8 cellular contexts compared by ENCODE assay signal in genomic region chrX:19904778-19905367, GRCh38. TPM values are rescaled to one million over a fixed set of nuclear protein-coding genes. Genes with fewer than 3 reads are reported as not detected.
DNase-seq lines count a peak whose midpoint lies in the region; ATAC-seq, FAIRE-seq and TF ChIP-seq lines count a peak whose summit lies in the region.

No MANE protein-coding gene starts in this region.

- peak; percentile 51 for FAIRE-seq in islet of Langerhans (lab: Jason Lieb, UNC)

- DNase-seq in COR-L47 (lab: John Stamatoyannopoulos, UW) (peak; percentile 35), NCI-H774 (lab: John Stamatoyannopoulos, UW) (peak; percentile 32), type B pancreatic cell (ENCODE audit: extremely low spot score, unreplicated experiment) (peak; percentile 11)
- no peak for DNase-seq in activated T-helper 1 cell treated with anti-CD3 and anti-CD28 coated beads, Interleukin-12 subunit alpha, Interleukin-12 subunit beta, Interleukin-2, Interleukin-4 antibody, amounts not matched to agents 30 ng/mL and 10 ng/mL and 1 ng/mL, durations not matched to agents 14 hours and 24 hours and 36 hours (ENCODE audit: low spot score)

- H3K27ac Mint-ChIP-seq in brain (no peak overlapping the region), type B pancreatic cell (no peak overlapping the region)
- H3K27ac Mint-ChIP-seq in activated T-helper 1 cell treated with anti-CD3 and anti-CD28 coated beads, Interleukin-12 subunit alpha, Interleukin-12 subunit beta, Interleukin-2, Interleukin-4 antibody, amounts not matched to agents 30 ng/mL and 10 ng/mL and 1 ng/mL, durations not matched to agents 14 hours and 24 hours and 36 hours = no peak overlapping the region

- H3K27me3 Mint-ChIP-seq in brain = peaks cover 2% of the 10 kb centered on the region
- H3K27me3 Mint-ChIP-seq in type B pancreatic cell = no peaks in the 10 kb centered on the region
- no peaks in the 10 kb centered on the region for H3K27me3 Mint-ChIP-seq in activated T-helper 1 cell treated with anti-CD3 and anti-CD28 coated beads, Interleukin-12 subunit alpha, Interleukin-12 subunit beta, Interleukin-2, Interleukin-4 antibody, amounts not matched to agents 30 ng/mL and 10 ng/mL and 1 ng/mL, durations not matched to agents 14 hours and 24 hours and 36 hours (ENCODE audit: insufficient read depth)

- H3K9me3 Mint-ChIP-seq in brain = peaks cover 0 to 10% (median 0%) of the 10 kb centered on the region in 5 experiments
- H3K9me3 Mint-ChIP-seq in type B pancreatic cell = no peaks in the 10 kb centered on the region
- no peaks in the 10 kb centered on the region for H3K9me3 Mint-ChIP-seq in activated T-helper 1 cell treated with anti-CD3 and anti-CD28 coated beads, Interleukin-12 subunit alpha, Interleukin-12 subunit beta, Interleukin-2, Interleukin-4 antibody, amounts not matched to agents 30 ng/mL and 10 ng/mL and 1 ng/mL, durations not matched to agents 14 hours and 24 hours and 36 hours

- intact Hi-C loops in activated T-helper 1 cell treated with anti-CD3 and anti-CD28 coated beads, Interleukin-12 subunit alpha, Interleukin-12 subunit beta, Interleukin-2, Interleukin-4 antibody, amounts not matched to agents 30 ng/mL and 10 ng/mL and 1 ng/mL, durations not matched to agents 14 hours and 24 hours and 36 hours (cut with micrococcal nuclease) = loop anchor here (1.0 to 5.0 kb wide), 5 partner anchors 86 to 537 kb away; partner anchors contain the start of gene BCLAF3

- H3K4me3 Mint-ChIP-seq in brain (no peak overlapping the region), type B pancreatic cell (no peak overlapping the region)
- no peak overlapping the region for H3K4me3 Mint-ChIP-seq in activated T-helper 1 cell treated with anti-CD3 and anti-CD28 coated beads, Interleukin-12 subunit alpha, Interleukin-12 subunit beta, Interleukin-2, Interleukin-4 antibody, amounts not matched to agents 30 ng/mL and 10 ng/mL and 1 ng/mL, durations not matched to agents 14 hours and 24 hours and 36 hours

- no peaks in the 10 kb centered on the region for H3K36me3 Mint-ChIP-seq in brain
- H3K36me3 Mint-ChIP-seq in type B pancreatic cell = no peaks in the 10 kb centered on the region
- H3K36me3 Mint-ChIP-seq in activated T-helper 1 cell treated with anti-CD3 and anti-CD28 coated beads, Interleukin-12 subunit alpha, Interleukin-12 subunit beta, Interleukin-2, Interleukin-4 antibody, amounts not matched to agents 30 ng/mL and 10 ng/mL and 1 ng/mL, durations not matched to agents 14 hours and 24 hours and 36 hours (ENCODE audit: low read depth) = no peaks in the 10 kb centered on the region

- TF ChIP-seq CTCF in brain (conservative IDR thresholded peaks at IDR 0.05) (peak; percentile 62 to 70), type B pancreatic cell (conservative IDR thresholded peaks at IDR 0.05) (peak; percentile 75)

- no peaks in the 10 kb centered on the region for H3K4me1 Mint-ChIP-seq in brain
- H3K4me1 Mint-ChIP-seq in type B pancreatic cell (ENCODE audit: unreplicated experiment) = peaks cover 5% of the 10 kb centered on the region
- H3K4me1 Mint-ChIP-seq in activated T-helper 1 cell treated with anti-CD3 and anti-CD28 coated beads, Interleukin-12 subunit alpha, Interleukin-12 subunit beta, Interleukin-2, Interleukin-4 antibody, amounts not matched to agents 30 ng/mL and 10 ng/mL and 1 ng/mL, durations not matched to agents 14 hours and 24 hours and 36 hours (ENCODE audit: low read depth) = peaks cover 19% of the 10 kb centered on the region

- ATAC-seq in GM18519 (IDR thresholded peaks at IDR 0.05; ENCODE audit: low FRiP score, unreplicated experiment) (peak; percentile 54), HG03439 (IDR thresholded peaks at IDR 0.05; ENCODE audit: unreplicated experiment) (peak; percentile 63)

RNA-seq across cellular contexts. Expression of gene SH3KBP1, which starts 17.5 kb away (rescaled TPM):
- polyA plus RNA-seq in brain (ENCODE audit: insufficient read depth, low read depth, low replicate concordance) = 17.6 TPM
- 11.5 TPM in 2 replicates for total RNA-seq in type B pancreatic cell (ENCODE audit: low replicate concordance)
- 69.1 and 73.9 TPM in 2 replicates for total RNA-seq in activated T-helper 1 cell treated with anti-CD3 and anti-CD28 coated beads, Interleukin-12 subunit alpha, Interleukin-12 subunit beta, Interleukin-2, Interleukin-4 antibody, amounts not matched to agents 30 ng/mL and 10 ng/mL and 1 ng/mL, durations not matched to agents 14 hours and 24 hours and 36 hours
